Comparison of ENCODE assay signal across 8 cellular contexts in genomic region chr16:54936086-54936978, GRCh38. TPM values are rescaled to one million over a fixed set of nuclear protein-coding genes. Genes with fewer than 3 reads are reported as not detected.
DNase-seq lines count a peak whose midpoint lies in the region; ATAC-seq and TF ChIP-seq lines count a peak whose summit lies in the region.

No MANE protein-coding gene starts in this region.

- H3K27me3 Mint-ChIP-seq in CD8-positive, alpha-beta memory T cell = peaks cover 68 to 81% of the 10 kb centered on the region in 2 donors
- peaks cover 78 to 90% (median 84%) of the 10 kb centered on the region in 5 donors for H3K27me3 Mint-ChIP-seq in naive thymus-derived CD4-positive, alpha-beta T cell

- TF ChIP-seq CTCF in testis (IDR thresholded peaks at IDR 0.05) = no peak

- H3K27ac ChIP-seq in CD8-positive, alpha-beta memory T cell (ENCODE audit: low read depth, low read length) = no peak overlapping the region
- peak overlapping the region; percentile 66 for H3K27ac ChIP-seq in esophagus (ENCODE audit: low read depth in 2 of 2, low read length in 1 of 2)
- no peak overlapping the region for H3K27ac ChIP-seq in naive thymus-derived CD4-positive, alpha-beta T cell (ENCODE audit: low read depth, low read length)
- H3K27ac ChIP-seq in testis = no peak overlapping the region

- no peak for DNase-seq in CD8-positive, alpha-beta memory T cell
- peak; percentile 64 for DNase-seq in MV-4-11 (lab: John Stamatoyannopoulos, UW)
- DNase-seq in naive thymus-derived CD4-positive, alpha-beta T cell = peak in 1 of 9 donors; percentile 28
- no peak for DNase-seq in testis

- ATAC-seq in naive thymus-derived CD4-positive, alpha-beta T cell = no peak
- no peak for ATAC-seq in GM21526 (IDR thresholded peaks at IDR 0.05; ENCODE audit: low FRiP score, unreplicated experiment)
- no peak for ATAC-seq in GM21447 (IDR thresholded peaks at IDR 0.05; ENCODE audit: unreplicated experiment)
- ATAC-seq in HG03439 (IDR thresholded peaks at IDR 0.05; ENCODE audit: unreplicated experiment) = no peak

- peak overlapping the region in 6 of 7 donors; percentile 17 to 82 (median 50) for H3K4me3 Mint-ChIP-seq in CD8-positive, alpha-beta memory T cell
- H3K4me3 Mint-ChIP-seq in naive thymus-derived CD4-positive, alpha-beta T cell = peak overlapping the region in 9 of 10 donors; percentile 39 to 61 (median 50)

- no peak for TF ChIP-seq POLR2A in testis (IDR thresholded peaks at IDR 0.05)

- H3K9me3 ChIP-seq in CD8-positive, alpha-beta memory T cell (ENCODE audit: low read length) = no peaks in the 10 kb centered on the region
- H3K9me3 ChIP-seq in esophagus (ENCODE audit: control insufficient read depth in 2 of 2, insufficient read depth in 1 of 2, low read depth in 1 of 2, low read length in 1 of 2) = peaks cover 0 to 2% of the 10 kb centered on the region in 2 donors
- H3K9me3 ChIP-seq in naive thymus-derived CD4-positive, alpha-beta T cell (ENCODE audit: control insufficient read depth in 2 of 3, low read length in 3 of 3) = no peaks in the 10 kb centered on the region
- H3K9me3 ChIP-seq in testis = no peaks in the 10 kb centered on the region

- H3K4me1 Mint-ChIP-seq in CD8-positive, alpha-beta memory T cell = peaks cover 11 to 23% (median 16%) of the 10 kb centered on the region in 3 donors
- peaks cover 7 to 41% (median 25%) of the 10 kb centered on the region in 7 donors for H3K4me1 Mint-ChIP-seq in naive thymus-derived CD4-positive, alpha-beta T cell

- peaks cover 0 to 18% (median 6%) of the 10 kb centered on the region in 5 donors for H3K9me3 Mint-ChIP-seq in CD8-positive, alpha-beta memory T cell
- H3K9me3 Mint-ChIP-seq in naive thymus-derived CD4-positive, alpha-beta T cell = peaks cover 0 to 15% (median 0%) of the 10 kb centered on the region in 11 donors

- no peak overlapping the region for H3K4me3 ChIP-seq in CD8-positive, alpha-beta memory T cell (ENCODE audit: low read length)
- H3K4me3 ChIP-seq in esophagus (ENCODE audit: low read depth in 1 of 2, low read length in 2 of 2) (peak overlapping the region; percentile 39 to 46), testis (peak overlapping the region in 1 of 2 donors; percentile 15)
- no peak overlapping the region for H3K4me3 ChIP-seq in naive thymus-derived CD4-positive, alpha-beta T cell (ENCODE audit: low read length)

- intact Hi-C loops in naive thymus-derived CD4-positive, alpha-beta T cell (cut with micrococcal nuclease) = loop anchor here in 1 of 2 donors (2.0 kb wide), 1 partner anchor 1044 kb away; no protein-coding TSS in a partner anchor
- intact Hi-C loops in testis (cut with DNase I; ENCODE audit: low total_unique reads) = no loop called here

- peak overlapping the region in 1 of 8 donors; percentile 54 for H3K27ac Mint-ChIP-seq in CD8-positive, alpha-beta memory T cell
- peak overlapping the region in 3 of 9 donors; percentile 54 to 58 (median 56) for H3K27ac Mint-ChIP-seq in naive thymus-derived CD4-positive, alpha-beta T cell

- H3K36me3 ChIP-seq in CD8-positive, alpha-beta memory T cell (ENCODE audit: insufficient read depth, low read length) = no peaks in the 10 kb centered on the region
- H3K36me3 ChIP-seq in esophagus (ENCODE audit: control insufficient read depth in 2 of 2, insufficient read depth in 2 of 2, low read length in 1 of 2) = peaks cover 0 to 5% of the 10 kb centered on the region in 2 donors
- no peaks in the 10 kb centered on the region for H3K36me3 ChIP-seq in naive thymus-derived CD4-positive, alpha-beta T cell (ENCODE audit: control insufficient read depth in 2 of 3, insufficient read depth in 3 of 3, low read length in 3 of 3)
- H3K36me3 ChIP-seq in testis (ENCODE audit: low read depth, missing control alignments) = no peaks in the 10 kb centered on the region

- CTCF ChIA-PET in CD8-positive, alpha-beta memory T cell (lab: Charles Lee) = no interaction called here
- CTCF ChIA-PET in naive thymus-derived CD4-positive, alpha-beta T cell (lab: Charles Lee) = no interaction called here

- no peaks in the 10 kb centered on the region for H3K4me1 ChIP-seq in CD8-positive, alpha-beta memory T cell (ENCODE audit: insufficient read depth, low read length)
- H3K4me1 ChIP-seq in esophagus (ENCODE audit: control insufficient read depth in 2 of 2, insufficient read depth in 2 of 2, low read length in 1 of 2) (peaks cover 0 to 12% of the 10 kb centered on the region in 2 donors), testis (peaks cover 9% of the 10 kb centered on the region)
- no peaks in the 10 kb centered on the region for H3K4me1 ChIP-seq in naive thymus-derived CD4-positive, alpha-beta T cell (ENCODE audit: control insufficient read depth in 2 of 2, insufficient read depth in 2 of 2, low read length in 2 of 2)

- POLR2A ChIA-PET in CD8-positive, alpha-beta memory T cell (lab: Charles Lee) = no interaction called here
- POLR2A ChIA-PET in naive thymus-derived CD4-positive, alpha-beta T cell (lab: Charles Lee) = no interaction called here

- H3K36me3 Mint-ChIP-seq in CD8-positive, alpha-beta memory T cell = no peaks in the 10 kb centered on the region
- H3K36me3 Mint-ChIP-seq in naive thymus-derived CD4-positive, alpha-beta T cell = peaks cover 0 to 12% (median 0%) of the 10 kb centered on the region in 5 donors

- 6 to 12% methylated on average over 59 of the region's 59 CpGs for WGBS in esophagus, 2 donors
- 7 to 9% methylated on average over 29 to 59 of the region's 59 CpGs for WGBS in testis, 2 donors

- peaks cover 49% of the 10 kb centered on the region for H3K27me3 ChIP-seq in CD8-positive, alpha-beta memory T cell (ENCODE audit: insufficient read depth, low read length, poor library complexity, severe bottlenecking)
- H3K27me3 ChIP-seq in esophagus (ENCODE audit: control insufficient read depth in 1 of 2, insufficient read depth in 2 of 2, low read length in 2 of 2) (peaks cover 0 to 13% of the 10 kb centered on the region in 2 donors), testis (peaks cover 3% of the 10 kb centered on the region)
- H3K27me3 ChIP-seq in naive thymus-derived CD4-positive, alpha-beta T cell (ENCODE audit: control insufficient read depth in 2 of 2, insufficient read depth in 2 of 2, low read length in 2 of 2) = peaks cover 10 to 43% of the 10 kb centered on the region in 2 donors

RNA-seq across cellular contexts. Expression of gene IRX5, which starts 5.7 kb away (rescaled TPM):
- total RNA-seq in CD8-positive, alpha-beta memory T cell = not detected
- polyA plus RNA-seq in CD8-positive, alpha-beta memory T cell = not detected
- 10 to 100 TPM in 1 of 2 donors, 1 to 10 TPM in 1; 8.9 to 19.6 TPM for polyA plus RNA-seq in esophagus
- under 1 TPM in 1 of 5 experiments, not detected in 4; 0.36 TPM for total RNA-seq in naive thymus-derived CD4-positive, alpha-beta T cell
- not detected for polyA plus RNA-seq in naive thymus-derived CD4-positive, alpha-beta T cell
- 1 to 10 TPM; 2.9 to 5.7 TPM for total RNA-seq in testis
- polyA plus RNA-seq in testis (ENCODE audit: insufficient read depth, low read depth, low replicate concordance) = 2.3 TPM

Comparison
In these comparisons a context has a peak if more than half of its experiments do, and no peak if none do; other contexts are left out.
1. H3K27ac ChIP-seq: peak in esophagus (2 of 2); none in CD8-positive, alpha-beta memory T cell (single experiment), naive thymus-derived CD4-positive, alpha-beta T cell (single experiment) and testis (0 of 2).
2. H3K4me3 ChIP-seq: peak in esophagus (2 of 2); none in CD8-positive, alpha-beta memory T cell (single experiment) and naive thymus-derived CD4-positive, alpha-beta T cell (single experiment).